Comparison of ENCODE assay signal across 8 cellular contexts in genomic region chr1:36386262-36387140, GRCh38. TPM values are rescaled to one million over a fixed set of nuclear protein-coding genes. Genes with fewer than 3 reads are reported as not detected.
DNase-seq lines count a peak whose midpoint lies in the region; ATAC-seq and TF ChIP-seq lines count a peak whose summit lies in the region.

No MANE protein-coding gene starts in this region.

- peak overlapping the region; percentile 88 for H3K4me3 ChIP-seq in A673 (ENCODE audit: low read depth, low read length, poor library complexity, severe bottlenecking)
- H3K4me3 ChIP-seq in choroid plexus epithelial cell (ENCODE audit: low read depth, low read length) = peak overlapping the region; percentile 56

- intact Hi-C loops in A673 (cut with micrococcal nuclease; ENCODE audit: unreplicated experiment) = no loop called here

- DNase-seq in A673 (ENCODE audit: low spot score) = peak; percentile 99
- DNase-seq in NCI-H345 treated with DMSO at 0.1 percent for 48 hours (lab: John Stamatoyannopoulos, UW; ENCODE audit: unreplicated experiment) = peak; percentile 60
- peak; percentile 77 to 89 for DNase-seq in activated CD4-positive, alpha-beta T cell treated with anti-CD3 and anti-CD28 coated beads for 24 hours (ENCODE audit: low read depth in 2 of 2)
- peak; percentile 100 for DNase-seq in choroid plexus epithelial cell (ENCODE audit: low read depth)
- DNase-seq in stimulated activated CD4-positive, alpha-beta T cell treated with anti-CD3 and anti-CD28 coated beads, Interleukin-1b, Interleukin-23, amount 100 ng/mL, for 4 hours (ENCODE audit: low read depth in 2 of 2) = peak; percentile 68 to 85

- no peaks in the 10 kb centered on the region for H3K9me3 ChIP-seq in A673 (ENCODE audit: low read depth, low read length, poor library complexity, severe bottlenecking)

- H3K27me3 ChIP-seq in A673 (replicated peaks; ENCODE audit: insufficient read depth, low read depth, low read length, poor library complexity) (no peaks in the 10 kb centered on the region), layer of hippocampus (ENCODE audit: control insufficient read depth, insufficient read depth, low read length) (no peaks in the 10 kb centered on the region)

- H3K4me1 ChIP-seq in A673 (ENCODE audit: insufficient read depth, low read length, poor library complexity, severe bottlenecking) = peaks cover 34% of the 10 kb centered on the region

- H3K36me3 ChIP-seq in A673 (ENCODE audit: insufficient read depth, low read length, poor library complexity, severe bottlenecking) = peaks cover 17% of the 10 kb centered on the region

- peak; percentile 49 for ATAC-seq in GM18868 (IDR thresholded peaks at IDR 0.05; ENCODE audit: unreplicated experiment)
- ATAC-seq in HG03196 (IDR thresholded peaks at IDR 0.05; ENCODE audit: unreplicated experiment) = peak; percentile 53

- no peak for TF ChIP-seq CTCF in A673 (conservative IDR thresholded peaks at IDR 0.05; ENCODE audit: low read depth, low read length)
- no peak for TF ChIP-seq CTCF in choroid plexus epithelial cell (conservative IDR thresholded peaks at IDR 0.05; ENCODE audit: low read depth, low read length)

- H3K27ac ChIP-seq in A673 (ENCODE audit: low read depth, low read length, poor library complexity, severe bottlenecking) (peak overlapping the region; percentile 100), layer of hippocampus (ENCODE audit: low read depth, low read length) (peak overlapping the region; percentile 95)

- POLR2A ChIA-PET in A673 (lab: Charles Lee; ENCODE audit: low non-redundant PET) = interaction anchor here (0.6 to 2.1 kb wide), 7 partner anchors 11 to 111 kb away, joined by 3 to 16 read pairs (median 4); partner anchors contain the start of genes LSM10 and OSCP1

- BruUV-seq in A673 (replicated peaks; lab: Mats Ljungman, UMichigan) = TSS peak; percentile 78

- CTCF ChIA-PET in A673 (lab: Charles Lee) = interaction anchor here (1.3 kb wide), 2 partner anchors 20 to 86 kb away, joined by 3 read pairs; no protein-coding TSS in a partner anchor

RNA-seq across cellular contexts. Expression of gene STK40, which starts 0.8 kb away (rescaled TPM):
- total RNA-seq in A673 (2021) = 93.2 and 109 TPM in 2 replicates

RNA-seq across cellular contexts. Expression of gene LSM10, which starts 11.2 kb away (rescaled TPM):
- 60.7 and 68.0 TPM in 2 replicates for total RNA-seq in A673 (2021)

Comparison
In these comparisons a context has a peak if more than half of its experiments do, and no peak if none do; other contexts are left out.
1. Peak in every context shown above with its lines: DNase-seq, ATAC-seq, H3K4me3 ChIP-seq and H3K27ac ChIP-seq.